Comparison of ENCODE assay signal across 24 cellular contexts in genomic region chr20:38640486-38640885, GRCh38. TPM values are rescaled to one million over a fixed set of nuclear protein-coding genes. Genes with fewer than 3 reads are reported as not detected.
"Had no signal": no experiment of that assay in that cellular context is flagged by ENCODE, and none has a peak within 500 bp of the region (broad histone marks: within the 10 kb centered on the region; RNA-seq: fewer than 3 reads in every experiment).

No MANE protein-coding gene starts in this region.

- H3K4me3 Mint-ChIP-seq: activated CD4-positive, alpha-beta memory T cell treated with anti-CD3 and anti-CD28 coated beads for 36 hours; activated naive CD4-positive, alpha-beta T cell treated with anti-CD3 and anti-CD28 coated beads for 36 hours; activated naive CD8-positive, alpha-beta T cell treated with anti-CD3 and anti-CD28 coated beads, Interleukin-2, amount 10 ng/mL, durations not matched to agents 7 days and 5 days; activated T-cell treated with anti-CD3 and anti-CD28 coated beads, Interleukin-2, amount 50 U/mL, for 72 hours; endodermal cell; natural killer cell treated with Interleukin-12 subunit alpha and Interleukin-12 subunit beta and Interleukin-15 and Interleukin-18, amount 100 ng/mL, for 72 hours; T-helper 1 cell treated with Interleukin-12 subunit alpha and Interleukin-12 subunit beta and Interleukin-4 antibody, amounts not matched to agents 30 μg/mL and 1 μg/mL, for 36 hours had no signal

- H3K4me1 Mint-ChIP-seq: activated naive CD8-positive, alpha-beta T cell treated with anti-CD3 and anti-CD28 coated beads, Interleukin-2, amount 10 ng/mL, durations not matched to agents 7 days and 5 days; endodermal cell had no signal

- H3K9me3 Mint-ChIP-seq: activated CD4-positive, alpha-beta memory T cell treated with anti-CD3 and anti-CD28 coated beads for 36 hours; activated naive CD4-positive, alpha-beta T cell treated with anti-CD3 and anti-CD28 coated beads for 36 hours; activated naive CD8-positive, alpha-beta T cell treated with anti-CD3 and anti-CD28 coated beads, Interleukin-2, amount 10 ng/mL, durations not matched to agents 7 days and 5 days; activated T-cell treated with anti-CD3 and anti-CD28 coated beads, Interleukin-2, amount 50 U/mL, for 72 hours; endodermal cell; natural killer cell treated with Interleukin-12 subunit alpha and Interleukin-12 subunit beta and Interleukin-15 and Interleukin-18, amount 100 ng/mL, for 72 hours; T-helper 1 cell treated with Interleukin-12 subunit alpha and Interleukin-12 subunit beta and Interleukin-4 antibody, amounts not matched to agents 30 μg/mL and 1 μg/mL, for 36 hours had no signal

- H3K27ac Mint-ChIP-seq: activated CD4-positive, alpha-beta memory T cell treated with anti-CD3 and anti-CD28 coated beads for 36 hours; activated naive CD4-positive, alpha-beta T cell treated with anti-CD3 and anti-CD28 coated beads for 36 hours; activated naive CD8-positive, alpha-beta T cell treated with anti-CD3 and anti-CD28 coated beads, Interleukin-2, amount 10 ng/mL, durations not matched to agents 7 days and 5 days; endodermal cell; natural killer cell treated with Interleukin-12 subunit alpha and Interleukin-12 subunit beta and Interleukin-15 and Interleukin-18, amount 100 ng/mL, for 72 hours; progenitor cell of endocrine pancreas; T-helper 1 cell treated with Interleukin-12 subunit alpha and Interleukin-12 subunit beta and Interleukin-4 antibody, amounts not matched to agents 30 μg/mL and 1 μg/mL, for 36 hours had no signal

- DNase-seq: activated CD4-positive, alpha-beta memory T cell treated with anti-CD3 and anti-CD28 coated beads for 36 hours; activated CD4-positive, alpha-beta T cell treated with anti-CD3 and anti-CD28 coated beads for 48 hours; activated effector memory CD4-positive, alpha-beta T cell treated with Interleukin-2 at 50 U/mL for 16 hours; activated naive CD4-positive, alpha-beta T cell treated with anti-CD3 and anti-CD28 coated beads for 36 hours; activated naive CD8-positive, alpha-beta T cell treated with anti-CD3 and anti-CD28 coated beads, Interleukin-2, amount 10 ng/mL, durations not matched to agents 7 days and 5 days; activated T-cell treated with anti-CD3 and anti-CD28 coated beads, Interleukin-2, amount 50 U/mL, for 72 hours; amniotic stem cell; cortex of kidney; endodermal cell; esophagus squamous epithelium; gastrocnemius medialis; hippocampal formation; stimulated activated CD4-positive, alpha-beta T cell treated with anti-CD3 and anti-CD28 coated beads, Interleukin-4, amount 100 ng/mL, for 24 hours; stomach had no signal

- ATAC-seq: activated T-cell treated with anti-CD3 and anti-CD28 coated beads, Interleukin-2, amount 50 U/mL, for 72 hours; gastrocnemius medialis; natural killer cell treated with Interleukin-12 subunit alpha and Interleukin-12 subunit beta and Interleukin-15 and Interleukin-18, amount 100 ng/mL, for 72 hours had no signal

- H3K36me3 Mint-ChIP-seq: activated CD4-positive, alpha-beta memory T cell treated with anti-CD3 and anti-CD28 coated beads for 36 hours; activated naive CD8-positive, alpha-beta T cell treated with anti-CD3 and anti-CD28 coated beads, Interleukin-2, amount 10 ng/mL, durations not matched to agents 7 days and 5 days; natural killer cell treated with Interleukin-12 subunit alpha and Interleukin-12 subunit beta and Interleukin-15 and Interleukin-18, amount 100 ng/mL, for 72 hours had no signal

- H3K9me3 ChIP-seq: esophagus squamous epithelium, gastrocnemius medialis, suprapubic skin, tibial nerve had no signal

RNA-seq across cellular contexts. Expression of gene ARHGAP40, which starts 38.9 kb away (rescaled TPM):
- total RNA-seq: activated CD4-positive, alpha-beta memory T cell treated with anti-CD3 and anti-CD28 coated beads for 36 hours; activated naive CD4-positive, alpha-beta T cell treated with anti-CD3 and anti-CD28 coated beads for 36 hours; activated naive CD8-positive, alpha-beta T cell treated with anti-CD3 and anti-CD28 coated beads, Interleukin-2, amount 10 ng/mL, durations not matched to agents 7 days and 5 days; activated T-cell treated with anti-CD3 and anti-CD28 coated beads, Interleukin-2, amount 50 U/mL, for 72 hours; cardiac muscle cell; cerebellum; gastrocnemius medialis; natural killer cell treated with Interleukin-12 subunit alpha and Interleukin-12 subunit beta and Interleukin-15 and Interleukin-18, amount 100 ng/mL, for 72 hours; osteocyte; progenitor cell of endocrine pancreas; tibial nerve had no signal

RNA-seq across cellular contexts. Expression of gene ADIG, which starts 59.5 kb away (rescaled TPM):
- total RNA-seq: activated CD4-positive, alpha-beta memory T cell treated with anti-CD3 and anti-CD28 coated beads for 36 hours; activated naive CD4-positive, alpha-beta T cell treated with anti-CD3 and anti-CD28 coated beads for 36 hours; activated naive CD8-positive, alpha-beta T cell treated with anti-CD3 and anti-CD28 coated beads, Interleukin-2, amount 10 ng/mL, durations not matched to agents 7 days and 5 days; activated T-cell treated with anti-CD3 and anti-CD28 coated beads, Interleukin-2, amount 50 U/mL, for 72 hours; cardiac muscle cell; cerebellum; endodermal cell; esophagus squamous epithelium; gastrocnemius medialis; liver; osteocyte; progenitor cell of endocrine pancreas; stomach; suprapubic skin; tibial nerve; urinary bladder had no signal
